In the genomic region with DNA sequence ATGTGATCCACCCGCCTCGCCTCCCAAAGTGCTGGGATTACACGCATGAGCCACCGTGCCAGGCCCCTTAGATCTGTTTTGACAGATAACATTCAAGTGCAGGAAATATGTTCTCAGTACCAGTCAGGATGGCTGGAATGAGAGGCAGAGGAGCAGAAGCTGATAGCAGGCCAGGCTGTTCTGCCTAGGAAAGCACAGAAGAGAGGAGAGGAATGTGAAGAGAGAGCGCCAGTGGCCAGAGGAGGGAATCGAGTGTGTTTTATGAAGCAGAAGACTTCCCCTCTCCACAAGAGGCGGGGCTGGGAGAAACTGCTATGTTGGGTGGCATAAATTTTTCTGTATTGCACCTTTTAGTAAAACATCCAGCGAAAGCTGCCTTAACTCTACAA, we compare ENCODE assay signal across 24 cellular contexts. TPM values are rescaled to one million over a fixed set of nuclear protein-coding genes. Genes with fewer than 3 reads are reported as not detected.
A peak's percentile ranks its signal among the peaks of the same experiment; 100 is the strongest.
DNase-seq lines count a peak whose midpoint lies in the region; ATAC-seq and TF ChIP-seq lines count a peak whose summit lies in the region.
"Had no signal": no experiment of that assay in that cellular context is flagged by ENCODE, and none has a peak within 500 bp of the region (broad histone marks: within the 10 kb centered on the region; RNA-seq: fewer than 3 reads in every experiment).

No MANE protein-coding gene starts in this region.

- no peaks in the 10 kb centered on the region for H3K79me2 ChIP-seq in GM23338 (replicated peaks; ENCODE audit: insufficient read depth)
- H3K79me2 ChIP-seq in trophoblast cell (ENCODE audit: control insufficient read depth, insufficient read depth, low read length, poor library complexity): no peaks in the 10 kb centered on the region
- no peaks in the 10 kb centered on the region for H3K79me2 ChIP-seq in mammary epithelial cell (ENCODE audit: insufficient read depth, low read length)

- H4K12ac ChIP-seq in trophoblast cell (ENCODE audit: low read depth, low read length): no peak overlapping the region

- H3K36me3 ChIP-seq in GM23338 (ENCODE audit: insufficient read depth) (no peaks in the 10 kb centered on the region), mesodermal cell (ENCODE audit: control insufficient read depth, insufficient read depth, low read length) (no peaks in the 10 kb centered on the region), trophoblast cell (ENCODE audit: control insufficient read depth in 1 of 2, insufficient read depth in 2 of 2, low read length in 2 of 2) (no peaks in the 10 kb centered on the region), mammary epithelial cell (ENCODE audit: insufficient read depth, low read length) (no peaks in the 10 kb centered on the region)
- H3K36me3 ChIP-seq: HAP-1 had no signal

- H3K79me1 ChIP-seq in trophoblast cell (ENCODE audit: low read length): peaks cover 2% of the 10 kb centered on the region

- no peak overlapping the region for H3K4me3 Mint-ChIP-seq in GM23338
- H3K4me3 Mint-ChIP-seq: B cell; CD8-positive, alpha-beta T cell; HFFc6 had no signal

- no peak overlapping the region for H3K4me3 ChIP-seq in GM23338
- H3K4me3 ChIP-seq in mesodermal cell (ENCODE audit: extremely low read depth, insufficient read depth, low read length, poor library complexity, severe bottlenecking): no peak overlapping the region
- no peak overlapping the region for H3K4me3 ChIP-seq in trophoblast cell (ENCODE audit: low read depth, low read length)
- no peak overlapping the region for H3K4me3 ChIP-seq in mammary epithelial cell (replicated peaks in 1 of 3; ENCODE audit: insufficient read depth in 1 of 3, low read depth in 2 of 3, low read length in 3 of 3)
- H3K4me3 ChIP-seq: GM12878, HAP-1 had no signal

- H3K23ac ChIP-seq in trophoblast cell (ENCODE audit: low read length): no peak overlapping the region

- H3K9me3 Mint-ChIP-seq in GM23338: no peaks in the 10 kb centered on the region
- H3K9me3 Mint-ChIP-seq: CD8-positive, alpha-beta T cell; HFFc6 had no signal

- H4K8ac ChIP-seq in trophoblast cell (ENCODE audit: low read depth, low read length): no peak overlapping the region

- no peaks in the 10 kb centered on the region for H3K9me3 ChIP-seq in mesodermal cell (ENCODE audit: control insufficient read depth, low read length)
- no peaks in the 10 kb centered on the region for H3K9me3 ChIP-seq in trophoblast cell (ENCODE audit: insufficient read depth, low read depth, low read length)
- no peaks in the 10 kb centered on the region for H3K9me3 ChIP-seq in mammary epithelial cell (replicated peaks; ENCODE audit: insufficient read depth, low read length)
- H3K9me3 ChIP-seq: Caco-2, HAP-1 had no signal

- in situ Hi-C loops in mammary epithelial cell (cut with MboI; ENCODE audit: low sequenced_read_pairs in 2 of 2): loop anchor here in 1 of 2 donors (25.0 kb wide), 1 partner anchor 345 kb away; no protein-coding TSS in a partner anchor

- intact Hi-C loops in mammary epithelial cell (cut with micrococcal nuclease): no loop called here

- no peak overlapping the region for H3K14ac ChIP-seq in trophoblast cell (ENCODE audit: low read length)

- H3K27me3 ChIP-seq in GM23338 (ENCODE audit: insufficient read depth) (no peaks in the 10 kb centered on the region), trophoblast cell (ENCODE audit: insufficient read depth, low read length) (no peaks in the 10 kb centered on the region), mammary epithelial cell (ENCODE audit: insufficient read depth, low read length) (no peaks in the 10 kb centered on the region)

- ATAC-seq in GM23338: no peak; the same call in 2 of the 3 replicates
- ATAC-seq in stimulated activated naive CD8-positive, alpha-beta T cell treated with anti-CD3 and anti-CD28 coated beads, Interleukin-15, Interleukin-2, amounts not matched to agents 100 U/mL and 50 U/mL, for 24 hours: no peak
- ATAC-seq: CD8-positive, alpha-beta T cell; GM12878; HepG2 had no signal

- H3K4me2 ChIP-seq in GM23338 (no peak overlapping the region), trophoblast cell (ENCODE audit: low read length) (no peak overlapping the region), mammary epithelial cell (ENCODE audit: insufficient read depth, low read depth, low read length) (no peak overlapping the region)

- H3K36me3 Mint-ChIP-seq in GM23338 (ENCODE audit: low read depth): no peaks in the 10 kb centered on the region
- H3K36me3 Mint-ChIP-seq: CD8-positive, alpha-beta T cell had no signal

- TF ChIP-seq CTCF in GM23338 (conservative IDR thresholded peaks at IDR 0.05; ENCODE audit: low read depth in 2 of 2) (no peak), mammary epithelial cell (conservative IDR thresholded peaks at IDR 0.05 in 1 of 2, IDR thresholded peaks at IDR 0.05 in 1 of 2; ENCODE audit: extremely low read depth in 1 of 2, insufficient read depth in 1 of 2, low read depth in 1 of 2, low read length in 2 of 2) (no peak)

- DNase-seq in GM23338 (ENCODE audit: low spot score): no peak
- DNase-seq in amniotic epithelial cell (ENCODE audit: low read depth): peak; percentile 57
- DNase-seq in trophoblast cell: peak in 1 of 2 donors; percentile 39
- DNase-seq in mammary epithelial cell: no peak
- no peak for DNase-seq in stimulated activated naive CD8-positive, alpha-beta T cell treated with anti-CD3 and anti-CD28 coated beads, Interleukin-15, Interleukin-2, amounts not matched to agents 100 U/mL and 50 U/mL, for 24 hours
- no peak for DNase-seq in A172 (ENCODE audit: low spot score)
- DNase-seq: CD8-positive, alpha-beta T cell; GDM1; GOT3; HFFc6; KBM-7; NCI-H1105; NCI-H1436 treated with DMSO at 0.1 percent for 48 hours; NCI-H187 treated with DMSO at 0.1 percent for 48 hours; NCI-H526 treated with DMSO at 0.1 percent for 48 hours; RPMI8226; SHP77 had no signal

- BruUV-seq in mammary epithelial cell (replicated peaks; lab: Mats Ljungman, UMichigan): no TSS peak

- no peak overlapping the region for H3K27ac Mint-ChIP-seq in GM23338
- H3K27ac Mint-ChIP-seq: B cell; CD8-positive, alpha-beta T cell; HFFc6 had no signal

- peak overlapping the region; percentile 83; the same call in 1 of the 2 replicates for H2AFZ ChIP-seq in GM23338
- H2AFZ ChIP-seq in trophoblast cell (ENCODE audit: insufficient read depth, low read length, poor library complexity): no peak overlapping the region
- no peak overlapping the region for H2AFZ ChIP-seq in mammary epithelial cell (ENCODE audit: low read depth, low read length)

- no peak overlapping the region for H2BK120ac ChIP-seq in trophoblast cell (ENCODE audit: insufficient read depth, low read length, poor library complexity)

- H3K27ac ChIP-seq in GM23338 (ENCODE audit: low read depth): no peak overlapping the region
- peak overlapping the region; percentile 66 for H3K27ac ChIP-seq in mesodermal cell (ENCODE audit: low read depth, low read length, severe bottlenecking)
- H3K27ac ChIP-seq in trophoblast cell (ENCODE audit: low read depth, low read length): peak overlapping the region; percentile 71
- H3K27ac ChIP-seq in mammary epithelial cell (ENCODE audit: insufficient read depth, low read depth, low read length): no peak overlapping the region
- H3K27ac ChIP-seq: C4-2B had no signal

- no peaks in the 10 kb centered on the region for H3F3A ChIP-seq in GM23338 (replicated peaks; ENCODE audit: low read depth)

- H3K27me3 Mint-ChIP-seq in GM23338 (ENCODE audit: insufficient read depth, low read depth, poor library complexity): peaks cover 1% of the 10 kb centered on the region

- no peaks in the 10 kb centered on the region; the same call in 1 of the 3 replicates for H3K4me1 Mint-ChIP-seq in GM23338
- H3K4me1 Mint-ChIP-seq: B cell had no signal

- peak overlapping the region; percentile 7 for H4K91ac ChIP-seq in trophoblast cell (ENCODE audit: low read depth, low read length)

- H2BK5ac ChIP-seq in trophoblast cell (ENCODE audit: low read depth, low read length, poor library complexity): peak overlapping the region; percentile 53

- H4K20me1 ChIP-seq in GM23338 (replicated peaks; ENCODE audit: insufficient read depth) (no peaks in the 10 kb centered on the region), mammary epithelial cell (ENCODE audit: insufficient read depth, low read length) (no peaks in the 10 kb centered on the region)

- dilution Hi-C loops in mammary epithelial cell (cut with HindIII; ENCODE audit: low sequenced_read_pairs): no loop called here

- CTCF ChIA-PET in mammary epithelial cell (lab: Charles Lee; ENCODE audit: low non-redundant PET): no interaction called here

- H3K4me1 ChIP-seq in GM23338 (ENCODE audit: insufficient read depth) (peaks cover 4% of the 10 kb centered on the region; the same call in 1 of the 2 replicates), mesodermal cell (ENCODE audit: control insufficient read depth, insufficient read depth, low read length, poor library complexity, severe bottlenecking) (peaks cover 4% of the 10 kb centered on the region), trophoblast cell (ENCODE audit: control insufficient read depth in 1 of 2, insufficient read depth in 2 of 2, low read length in 2 of 2) (peaks cover 10 to 14% of the 10 kb centered on the region in 2 experiments), mammary epithelial cell (ENCODE audit: insufficient read depth, low read length) (no peaks in the 10 kb centered on the region)
- H3K4me1 ChIP-seq: HAP-1 had no signal

- no peaks in the 10 kb centered on the region for H3K9me2 ChIP-seq in GM23338 (ENCODE audit: insufficient read depth)

- no peak overlapping the region for H2AK5ac ChIP-seq in trophoblast cell (ENCODE audit: low read length)

- peak overlapping the region; percentile 40 for H2BK12ac ChIP-seq in trophoblast cell (ENCODE audit: low read length)

- no peak overlapping the region for H3K9ac ChIP-seq in trophoblast cell (ENCODE audit: low read length)
- no peak overlapping the region for H3K9ac ChIP-seq in mammary epithelial cell (ENCODE audit: insufficient read depth, low read length)

- no peak overlapping the region for H3K4ac ChIP-seq in trophoblast cell (ENCODE audit: low read depth, low read length)

- WGBS in mesodermal cell (ENCODE audit: insufficient coverage in 2 of 2), 2 experiments: 94 to 100% methylated on average over 2 to 6 of the region's 8 CpGs
- WGBS in trophoblast cell (ENCODE audit: extremely low coverage, insufficient coverage, insufficient read length): no CpG with 5 or more reads among the region's 8 CpGs
- WGBS in mammary epithelial cell (ENCODE audit: low coverage, missing lambda C conversion rate): 89% methylated on average over 8 of the region's 8 CpGs

- H3K18ac ChIP-seq in trophoblast cell (ENCODE audit: low read length): no peak overlapping the region

TF ChIP-seq in GM23338, 12 proteins besides CTCF, POLR2A, EP300 and RAD21 (continues in another document):
- TF ChIP-seq CREB1 (CRISPR knock-in tag; IDR thresholded peaks at IDR 0.05; ENCODE audit: low read depth): no peak
- TF ChIP-seq STAT1 (IDR thresholded peaks at IDR 0.05; ENCODE audit: unreplicated experiment): no peak
- no peak for TF ChIP-seq POLR2AphosphoS5 (IDR thresholded peaks at IDR 0.05; ENCODE audit: low read depth)

RNA-seq across cellular contexts. Expression of a gene that starts 32.0 kb away (rescaled TPM):
- total RNA-seq in GM23338 (2014; rRNA removed; shearing (Covaris generic)): 84.2 and 94.8 TPM in 2 replicates
- polyA plus RNA-seq in GM23338 (2016; fragmentation: Nextera tagmentation; extraction: Ambion mirVana): 24.9 and 31.4 TPM in 2 replicates
- polyA plus RNA-seq in mesodermal cell (2013, experiment 1 of 2): 56.1 TPM
- 60.1 TPM for polyA plus RNA-seq in mesodermal cell (2013, experiment 2 of 2)
- polyA plus RNA-seq in trophoblast cell (2013): 52.2 and 52.9 TPM in 2 replicates
- 100 to 1,000 TPM in 1 of 2 donors, 10 to 100 TPM in 1; 76.3 to 171 TPM for total RNA-seq in mammary epithelial cell
- polyA plus RNA-seq in mammary epithelial cell: 49.6 TPM
- polyA minus RNA-seq in mammary epithelial cell: 117 TPM
- 88.1 and 91.0 TPM in 2 replicates for total RNA-seq in A172 (2014; rRNA removed; shearing (Covaris generic))

Comparison
In these comparisons a context has a peak if more than half of its experiments do, and no peak if none do; other contexts are left out.
1. H3K27ac ChIP-seq: peak in mesodermal cell (single experiment) and trophoblast cell (single experiment); none in GM23338 (single experiment) and mammary epithelial cell (single experiment).